ENCODE assay signal across 1 cellular context in the genomic region with DNA sequence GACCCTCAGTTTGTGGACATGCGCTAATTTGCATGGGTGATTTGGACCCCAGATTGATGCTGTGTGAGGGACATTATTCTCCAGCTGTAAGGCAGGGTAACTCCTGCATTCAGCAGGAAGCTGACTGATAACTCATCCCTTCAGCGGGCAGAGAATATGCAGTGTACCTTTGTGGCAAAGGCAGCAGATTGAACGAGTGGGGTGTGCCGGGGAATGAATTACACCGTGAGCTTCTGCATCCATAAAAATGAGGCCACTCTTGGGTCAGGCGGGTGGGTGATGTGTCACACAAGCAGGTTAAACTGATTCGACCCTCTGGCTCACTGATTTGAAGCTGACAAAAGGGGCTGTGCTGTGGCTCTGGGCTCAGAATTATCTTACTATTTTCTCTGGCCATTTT.
TF ChIP-seq lines count a peak whose summit lies in the region.

No MANE protein-coding gene starts in this region.

TF ChIP-seq in SK-N-SH, 30 proteins besides CTCF, POLR2A, EP300 and RAD21 (continued from another document):
- TF ChIP-seq, protein P1, sequence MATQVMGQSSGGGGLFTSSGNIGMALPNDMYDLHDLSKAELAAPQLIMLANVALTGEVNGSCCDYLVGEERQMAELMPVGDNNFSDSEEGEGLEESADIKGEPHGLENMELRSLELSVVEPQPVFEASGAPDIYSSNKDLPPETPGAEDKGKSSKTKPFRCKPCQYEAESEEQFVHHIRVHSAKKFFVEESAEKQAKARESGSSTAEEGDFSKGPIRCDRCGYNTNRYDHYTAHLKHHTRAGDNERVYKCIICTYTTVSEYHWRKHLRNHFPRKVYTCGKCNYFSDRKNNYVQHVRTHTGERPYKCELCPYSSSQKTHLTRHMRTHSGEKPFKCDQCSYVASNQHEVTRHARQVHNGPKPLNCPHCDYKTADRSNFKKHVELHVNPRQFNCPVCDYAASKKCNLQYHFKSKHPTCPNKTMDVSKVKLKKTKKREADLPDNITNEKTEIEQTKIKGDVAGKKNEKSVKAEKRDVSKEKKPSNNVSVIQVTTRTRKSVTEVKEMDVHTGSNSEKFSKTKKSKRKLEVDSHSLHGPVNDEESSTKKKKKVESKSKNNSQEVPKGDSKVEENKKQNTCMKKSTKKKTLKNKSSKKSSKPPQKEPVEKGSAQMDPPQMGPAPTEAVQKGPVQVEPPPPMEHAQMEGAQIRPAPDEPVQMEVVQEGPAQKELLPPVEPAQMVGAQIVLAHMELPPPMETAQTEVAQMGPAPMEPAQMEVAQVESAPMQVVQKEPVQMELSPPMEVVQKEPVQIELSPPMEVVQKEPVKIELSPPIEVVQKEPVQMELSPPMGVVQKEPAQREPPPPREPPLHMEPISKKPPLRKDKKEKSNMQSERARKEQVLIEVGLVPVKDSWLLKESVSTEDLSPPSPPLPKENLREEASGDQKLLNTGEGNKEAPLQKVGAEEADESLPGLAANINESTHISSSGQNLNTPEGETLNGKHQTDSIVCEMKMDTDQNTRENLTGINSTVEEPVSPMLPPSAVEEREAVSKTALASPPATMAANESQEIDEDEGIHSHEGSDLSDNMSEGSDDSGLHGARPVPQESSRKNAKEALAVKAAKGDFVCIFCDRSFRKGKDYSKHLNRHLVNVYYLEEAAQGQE (IDR thresholded peaks at IDR 0.05; ENCODE audit: low read depth, low read length), result no peak
- no peak for TF ChIP-seq FOSL2 (IDR thresholded peaks at IDR 0.05; ENCODE audit: borderline replicate concordance, low read depth)
- TF ChIP-seq, protein P2, sequence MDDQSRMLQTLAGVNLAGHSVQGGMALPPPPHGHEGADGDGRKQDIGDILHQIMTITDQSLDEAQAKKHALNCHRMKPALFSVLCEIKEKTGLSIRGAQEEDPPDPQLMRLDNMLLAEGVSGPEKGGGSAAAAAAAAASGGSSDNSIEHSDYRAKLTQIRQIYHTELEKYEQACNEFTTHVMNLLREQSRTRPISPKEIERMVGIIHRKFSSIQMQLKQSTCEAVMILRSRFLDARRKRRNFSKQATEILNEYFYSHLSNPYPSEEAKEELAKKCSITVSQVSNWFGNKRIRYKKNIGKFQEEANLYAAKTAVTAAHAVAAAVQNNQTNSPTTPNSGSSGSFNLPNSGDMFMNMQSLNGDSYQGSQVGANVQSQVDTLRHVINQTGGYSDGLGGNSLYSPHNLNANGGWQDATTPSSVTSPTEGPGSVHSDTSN (IDR thresholded peaks at IDR 0.05), result no peak
- no peak for TF ChIP-seq RFX5 (IDR thresholded peaks at IDR 0.05; ENCODE audit: low read length)
